In the genomic region with DNA sequence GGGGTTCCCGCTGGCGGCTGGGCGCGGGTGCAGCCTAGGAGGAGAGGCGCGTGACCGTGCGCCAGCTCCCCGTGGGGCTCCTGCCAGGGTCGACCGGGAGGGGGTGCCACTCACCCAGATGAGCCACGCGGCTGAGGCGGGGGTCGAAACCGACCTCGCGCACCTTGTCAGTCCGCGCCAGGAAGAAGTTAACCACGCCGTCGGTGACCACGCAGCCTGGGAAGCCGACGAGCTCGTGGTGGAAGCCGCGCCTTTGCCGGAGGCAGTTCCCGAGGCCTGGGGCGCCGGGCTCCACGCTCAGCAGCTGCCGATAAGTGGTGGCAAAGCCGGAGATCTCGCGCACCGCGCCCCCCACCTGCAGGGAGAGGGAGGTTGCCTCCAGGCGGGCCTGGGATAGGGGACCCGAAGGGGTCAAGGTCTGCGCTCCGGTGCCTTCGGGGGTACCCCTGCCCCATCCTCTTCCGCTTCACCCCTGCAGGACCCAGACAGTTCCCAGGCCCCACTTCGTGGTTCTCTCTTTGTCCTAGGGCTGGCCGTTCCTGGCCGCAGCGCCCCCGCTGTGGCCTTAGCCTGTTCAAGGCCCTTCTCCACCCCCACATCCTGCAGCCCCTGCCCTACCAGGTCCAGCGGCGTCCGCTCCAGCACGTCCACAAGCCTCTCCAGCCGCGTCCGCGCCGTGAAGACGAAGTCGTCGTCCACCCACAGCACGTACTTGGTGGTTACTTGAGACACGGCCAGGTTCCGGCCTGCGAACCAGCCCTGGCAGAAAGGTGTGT, we compare ENCODE assay signal across 9 cellular contexts. TPM values are rescaled to one million over a fixed set of nuclear protein-coding genes. Genes with fewer than 3 reads are reported as not detected.
A peak's percentile ranks its signal among the peaks of the same experiment; 100 is the strongest.
DNase-seq lines count a peak whose midpoint lies in the region; ATAC-seq, FAIRE-seq and TF ChIP-seq lines count a peak whose summit lies in the region.
"Had no signal": no experiment of that assay in that cellular context is flagged by ENCODE, and none has a peak within 500 bp of the region (broad histone marks: within the 10 kb centered on the region; RNA-seq: fewer than 3 reads in every experiment).

No MANE protein-coding gene starts in this region.

- peaks cover 99% of the 10 kb centered on the region for H3K27me3 ChIP-seq in hepatocyte

- H3K79me2 ChIP-seq in hepatocyte: no peaks in the 10 kb centered on the region

- H3K9me3 Mint-ChIP-seq in activated CD8-positive, alpha-beta T cell treated with anti-CD3 and anti-CD28 coated beads for 36 hours: no peaks in the 10 kb centered on the region
- no peaks in the 10 kb centered on the region for H3K9me3 Mint-ChIP-seq in progenitor cell of endocrine pancreas (ENCODE audit: low read depth)

- POLR2A ChIA-PET in activated CD8-positive, alpha-beta T cell treated with anti-CD3 and anti-CD28 coated beads for 36 hours (lab: Charles Lee): interaction anchor here (0.7 to 1.7 kb wide), 2 partner anchors 47 to 104 kb away, joined by 3 to 4 read pairs; no protein-coding TSS in a partner anchor

- 17% methylated on average over 67 of the region's 67 CpGs for WGBS in hepatocyte (ENCODE audit: low lambda C conversion rate, missing lambda C conversion rate)

- no peak overlapping the region for H3K4me3 ChIP-seq in hepatocyte

- no peak overlapping the region for H3K27ac ChIP-seq in hepatocyte

- no peak overlapping the region for H2AFZ ChIP-seq in hepatocyte

- CTCF ChIA-PET in activated CD8-positive, alpha-beta T cell treated with anti-CD3 and anti-CD28 coated beads for 36 hours (lab: Charles Lee): interaction anchor here (0.8 to 2.4 kb wide), 12 partner anchors 10 to 129 kb away, joined by 3 to 32 read pairs (median 5); partner anchors contain the start of genes ARHGEF25 and OS9

- H3K27me3 Mint-ChIP-seq in activated CD8-positive, alpha-beta T cell treated with anti-CD3 and anti-CD28 coated beads for 36 hours: peaks cover 88% of the 10 kb centered on the region
- peaks cover 90% of the 10 kb centered on the region for H3K27me3 Mint-ChIP-seq in progenitor cell of endocrine pancreas

- H3K9me3 ChIP-seq in hepatocyte (ENCODE audit: low read depth): no peaks in the 10 kb centered on the region

- H3K4me3 Mint-ChIP-seq in activated CD8-positive, alpha-beta T cell treated with anti-CD3 and anti-CD28 coated beads for 36 hours: peak overlapping the region; percentile 19
- no peak overlapping the region for H3K4me3 Mint-ChIP-seq in progenitor cell of endocrine pancreas (ENCODE audit: low read depth)

- TF ChIP-seq POLR2A in GM12891 (IDR thresholded peaks at IDR 0.05; ENCODE audit: low read depth, low read length): no peak

- peak; percentile 65 for ATAC-seq in activated CD8-positive, alpha-beta T cell treated with anti-CD3 and anti-CD28 coated beads for 36 hours
- ATAC-seq in HG02870 (IDR thresholded peaks at IDR 0.05; ENCODE audit: unreplicated experiment) (no peak), HG02884 (IDR thresholded peaks at IDR 0.05; ENCODE audit: unreplicated experiment) (no peak)

- H3K36me3 ChIP-seq in hepatocyte (replicated peaks; ENCODE audit: insufficient read depth, low read depth): no peaks in the 10 kb centered on the region

- DNase-seq in GM12891 (ENCODE audit: insufficient read length, low spot score): no peak
- DNase-seq in activated CD8-positive, alpha-beta T cell treated with anti-CD3 and anti-CD28 coated beads for 36 hours: peak; percentile 59
- no peak for DNase-seq in hepatocyte (ENCODE audit: low spot score)
- DNase-seq in progenitor cell of endocrine pancreas (ENCODE audit: low spot score, unreplicated experiment): peak; percentile 11
- DNase-seq in UCSD-AML1 (lab: John Stamatoyannopoulos, UW; ENCODE audit: unreplicated experiment): no peak
- no peak for DNase-seq in NCI-H2227 treated with DMSO at 0.1 percent for 48 hours (lab: John Stamatoyannopoulos, UW)
- DNase-seq: NCI-H1436 had no signal

- no peaks in the 10 kb centered on the region for H4K20me1 ChIP-seq in hepatocyte (ENCODE audit: insufficient read depth, poor library complexity, severe bottlenecking)

- H3K4me1 ChIP-seq in hepatocyte (ENCODE audit: insufficient read depth): peaks cover 6% of the 10 kb centered on the region

- peaks cover 12% of the 10 kb centered on the region for H3K4me1 Mint-ChIP-seq in activated CD8-positive, alpha-beta T cell treated with anti-CD3 and anti-CD28 coated beads for 36 hours (ENCODE audit: low read depth)
- H3K4me1 Mint-ChIP-seq in progenitor cell of endocrine pancreas (ENCODE audit: low read depth): no peaks in the 10 kb centered on the region

- intact Hi-C loops in activated CD8-positive, alpha-beta T cell treated with anti-CD3 and anti-CD28 coated beads for 36 hours (cut with micrococcal nuclease): loop anchor here (5.0 kb wide), 1 partner anchor 65 kb away; the partner anchor contains the start of gene OS9

- H3K27ac Mint-ChIP-seq in activated CD8-positive, alpha-beta T cell treated with anti-CD3 and anti-CD28 coated beads for 36 hours: no peak overlapping the region
- no peak overlapping the region for H3K27ac Mint-ChIP-seq in progenitor cell of endocrine pancreas

- peak; percentile 51 for TF ChIP-seq CTCF in activated CD8-positive, alpha-beta T cell treated with anti-CD3 and anti-CD28 coated beads for 36 hours (IDR thresholded peaks at IDR 0.05)
- peak; percentile 18 for TF ChIP-seq CTCF in hepatocyte (IDR thresholded peaks at IDR 0.05; ENCODE audit: poor library complexity)
- no peak for TF ChIP-seq CTCF in progenitor cell of endocrine pancreas (IDR thresholded peaks at IDR 0.05; ENCODE audit: unreplicated experiment)

- peak; percentile 78 for FAIRE-seq in GM12891 (lab: Jason Lieb, UNC)

- no peaks in the 10 kb centered on the region for H3K36me3 Mint-ChIP-seq in activated CD8-positive, alpha-beta T cell treated with anti-CD3 and anti-CD28 coated beads for 36 hours (ENCODE audit: low read depth)
- H3K36me3 Mint-ChIP-seq in progenitor cell of endocrine pancreas (ENCODE audit: insufficient read depth): no peaks in the 10 kb centered on the region

- peak overlapping the region; percentile 59 for H3K4me2 ChIP-seq in hepatocyte

- H3K9me2 ChIP-seq in hepatocyte (replicated peaks; ENCODE audit: insufficient read depth): no peaks in the 10 kb centered on the region

TF ChIP-seq in GM12891, 5 proteins besides CTCF, POLR2A, EP300 and RAD21:
- TF ChIP-seq POLR2AphosphoS5 (IDR thresholded peaks at IDR 0.05; ENCODE audit: low read depth, low read length) (no peak), SPI1 (IDR thresholded peaks at IDR 0.05; ENCODE audit: low read depth, low read length) (no peak), PAX5 (IDR thresholded peaks at IDR 0.05; ENCODE audit: insufficient read depth, low read length, severe bottlenecking) (no peak), TAF1 (IDR thresholded peaks at IDR 0.05; ENCODE audit: low read depth, low read length) (no peak), POU2F2 (IDR thresholded peaks at IDR 0.05; ENCODE audit: low read depth, low read length) (no peak)

RNA-seq across cellular contexts. Expression of gene B4GALNT1, which starts 5.3 kb away (rescaled TPM):
- polyA plus RNA-seq in GM12891 (2012; ENCODE audit: low read depth, missing spikeins): 0.10 TPM
- 1 to 10 TPM in 1 of 2 experiments, under 1 TPM in 1; 0.61 to 1.4 TPM for total RNA-seq in activated CD8-positive, alpha-beta T cell treated with anti-CD3 and anti-CD28 coated beads for 36 hours
- total RNA-seq in hepatocyte: 0.24 and 0.97 TPM in 2 replicates
- 0.97 and 1.2 TPM in 2 replicates for polyA plus RNA-seq in hepatocyte
- total RNA-seq in progenitor cell of endocrine pancreas: 0.73 and 1.1 TPM in 2 replicates

RNA-seq across cellular contexts. Expression of gene ARHGEF25, which starts 16.5 kb away (rescaled TPM):
- 3.0 TPM for polyA plus RNA-seq in GM12891 (2012; ENCODE audit: low read depth, missing spikeins)
- 1 to 10 TPM; 1.1 to 1.2 TPM for total RNA-seq in activated CD8-positive, alpha-beta T cell treated with anti-CD3 and anti-CD28 coated beads for 36 hours
- total RNA-seq in hepatocyte (9.0 and 12.6 TPM in 2 replicates), progenitor cell of endocrine pancreas (17.0 and 18.4 TPM in 2 replicates)
- polyA plus RNA-seq in hepatocyte: 0.29 and 1.3 TPM in 2 replicates

RNA-seq across cellular contexts. Expression of gene DTX3, which starts 23.1 kb away (rescaled TPM):
- 27.6 TPM for polyA plus RNA-seq in GM12891 (2012; ENCODE audit: low read depth, missing spikeins)
- 10 to 100 TPM; 13.7 to 15.1 TPM for total RNA-seq in activated CD8-positive, alpha-beta T cell treated with anti-CD3 and anti-CD28 coated beads for 36 hours
- total RNA-seq in hepatocyte: 17.7 and 19.9 TPM in 2 replicates
- polyA plus RNA-seq in hepatocyte: 31.2 and 42.9 TPM in 2 replicates
- 79.9 and 83.0 TPM in 2 replicates for total RNA-seq in progenitor cell of endocrine pancreas

RNA-seq across cellular contexts. Expression of gene PIP4K2C, which starts 36.7 kb away (rescaled TPM):
- 12.1 TPM for polyA plus RNA-seq in GM12891 (2012; ENCODE audit: low read depth, missing spikeins)
- total RNA-seq in activated CD8-positive, alpha-beta T cell treated with anti-CD3 and anti-CD28 coated beads for 36 hours: 10 to 100 TPM; 10.7 to 12.3 TPM
- total RNA-seq in hepatocyte (30.0 and 41.6 TPM in 2 replicates), progenitor cell of endocrine pancreas (38.4 and 39.0 TPM in 2 replicates)
- 32.3 and 34.2 TPM in 2 replicates for polyA plus RNA-seq in hepatocyte

Comparison
In these comparisons a context has a peak if more than half of its experiments do, and no peak if none do; other contexts are left out.
1. DNase-seq: peak in activated CD8-positive, alpha-beta T cell treated with anti-CD3 and anti-CD28 coated beads for 36 hours (single experiment) and progenitor cell of endocrine pancreas (single experiment); none in GM12891 (single experiment), hepatocyte (single experiment), UCSD-AML1 (single experiment) and NCI-H2227 treated with DMSO at 0.1 percent for 48 hours (single experiment).